30 cellular contexts compared by ENCODE assay signal in genomic region chr4:41982716-41983115, GRCh38. TPM values are rescaled to one million over a fixed set of nuclear protein-coding genes. Genes with fewer than 3 reads are reported as not detected.
"Had no signal": no experiment of that assay in that cellular context is flagged by ENCODE, and none has a peak within 500 bp of the region (broad histone marks: within the 10 kb centered on the region; RNA-seq: fewer than 3 reads in every experiment).

No MANE protein-coding gene starts in this region.

- H3K4me1 ChIP-seq: parathyroid adenoma, psoas muscle, sigmoid colon, suprapubic skin, tibial nerve, upper lobe of left lung, vagina had no signal

- H3K9me3 Mint-ChIP-seq: naive thymus-derived CD8-positive, alpha-beta T cell; natural killer cell treated with Interleukin-12 subunit alpha and Interleukin-12 subunit beta and Interleukin-15 and Interleukin-18, amount 100 ng/mL, for 72 hours; nephron progenitor cell; neural crest cell; stimulated activated effector memory CD8-positive, alpha-beta T cell treated with anti-CD3 and anti-CD28 coated beads, Interleukin-12 subunit alpha, Interleukin-12 subunit beta, amount 100 ng/mL, for 72 hours; stimulated activated naive CD8-positive, alpha-beta T cell treated with anti-CD3 and anti-CD28 coated beads, Interleukin-15, amount 100 ng/mL, for 72 hours had no signal

- DNase-seq: naive thymus-derived CD8-positive, alpha-beta T cell; nephron progenitor cell; occipital lobe; ovary; psoas muscle; right lobe of liver; sigmoid colon; small intestine; stimulated activated CD4-positive, alpha-beta T cell treated with anti-CD3 and anti-CD28 coated beads, Interleukin-15, amount 100 ng/mL, for 24 hours; stimulated activated CD4-positive, alpha-beta T cell treated with anti-CD3 and anti-CD28 coated beads, Interleukin-2, amount 100 ng/mL, for 24 hours; stimulated activated CD4-positive, alpha-beta T cell treated with anti-CD3 and anti-CD28 coated beads, Interleukin-2, amount 100 ng/mL, for 48 hours; stimulated activated CD4-positive, alpha-beta T cell treated with anti-CD3 and anti-CD28 coated beads, Interleukin-4, amount 100 ng/mL, for 24 hours; stimulated activated naive CD4-positive, alpha-beta T cell; stimulated activated naive CD8-positive, alpha-beta T cell treated with anti-CD3 and anti-CD28 coated beads, Interleukin-15, amount 100 ng/mL, for 72 hours; stimulated activated naive CD8-positive, alpha-beta T cell treated with anti-CD3 and anti-CD28 coated beads, Interleukin-15, Interleukin-2, amounts not matched to agents 100 U/mL and 50 U/mL, for 24 hours; substantia nigra; thyroid gland; trophoblast cell had no signal

- H3K79me2 ChIP-seq: parathyroid adenoma had no signal

- H3K9me3 ChIP-seq: ovary, psoas muscle, right lobe of liver, sigmoid colon, suprapubic skin, thoracic aorta, thyroid gland, tibial nerve, upper lobe of left lung, vagina had no signal

- H3K27ac ChIP-seq: ovary, parathyroid adenoma, psoas muscle, right lobe of liver, sigmoid colon, suprapubic skin, thoracic aorta, thyroid gland, tibial nerve, upper lobe of left lung, vagina had no signal

- H3K36me3 Mint-ChIP-seq: natural killer cell treated with Interleukin-12 subunit alpha and Interleukin-12 subunit beta and Interleukin-15 and Interleukin-18, amount 100 ng/mL, for 72 hours; stimulated activated effector memory CD8-positive, alpha-beta T cell treated with anti-CD3 and anti-CD28 coated beads, Interleukin-12 subunit alpha, Interleukin-12 subunit beta, amount 100 ng/mL, for 72 hours had no signal

- H3K27ac Mint-ChIP-seq: naive thymus-derived CD8-positive, alpha-beta T cell; natural killer cell treated with Interleukin-12 subunit alpha and Interleukin-12 subunit beta and Interleukin-15 and Interleukin-18, amount 100 ng/mL, for 72 hours; nephron progenitor cell; progenitor cell of endocrine pancreas; stimulated activated effector memory CD8-positive, alpha-beta T cell treated with anti-CD3 and anti-CD28 coated beads, Interleukin-12 subunit alpha, Interleukin-12 subunit beta, amount 100 ng/mL, for 72 hours; stimulated activated naive CD8-positive, alpha-beta T cell treated with anti-CD3 and anti-CD28 coated beads, Interleukin-15, amount 100 ng/mL, for 72 hours had no signal

- H3K36me3 ChIP-seq: ovary, right lobe of liver, sigmoid colon, suprapubic skin, thoracic aorta, thyroid gland, tibial nerve, upper lobe of left lung, vagina had no signal

- H3K4me3 Mint-ChIP-seq: naive thymus-derived CD8-positive, alpha-beta T cell; natural killer cell treated with Interleukin-12 subunit alpha and Interleukin-12 subunit beta and Interleukin-15 and Interleukin-18, amount 100 ng/mL, for 72 hours; nephron progenitor cell; neural crest cell; stimulated activated effector memory CD8-positive, alpha-beta T cell treated with anti-CD3 and anti-CD28 coated beads, Interleukin-12 subunit alpha, Interleukin-12 subunit beta, amount 100 ng/mL, for 72 hours; stimulated activated naive CD8-positive, alpha-beta T cell treated with anti-CD3 and anti-CD28 coated beads, Interleukin-15, amount 100 ng/mL, for 72 hours had no signal

- H3K27me3 ChIP-seq: ovary, right lobe of liver, sigmoid colon, suprapubic skin, thyroid gland, tibial nerve, upper lobe of left lung, vagina had no signal

- ATAC-seq: naive thymus-derived CD8-positive, alpha-beta T cell; natural killer cell treated with Interleukin-12 subunit alpha and Interleukin-12 subunit beta and Interleukin-15 and Interleukin-18, amount 100 ng/mL, for 72 hours; psoas muscle; right cardiac atrium; right lobe of liver; stimulated activated effector memory CD8-positive, alpha-beta T cell treated with anti-CD3 and anti-CD28 coated beads, Interleukin-12 subunit alpha, Interleukin-12 subunit beta, amount 100 ng/mL, for 72 hours; stimulated activated naive CD8-positive, alpha-beta T cell treated with anti-CD3 and anti-CD28 coated beads, Interleukin-15, amount 100 ng/mL, for 72 hours; stimulated activated naive CD8-positive, alpha-beta T cell treated with anti-CD3 and anti-CD28 coated beads, Interleukin-15, Interleukin-2, amounts not matched to agents 100 U/mL and 50 U/mL, for 24 hours had no signal

- H3K9ac ChIP-seq: parathyroid adenoma had no signal

- H3K27me3 Mint-ChIP-seq: progenitor cell of endocrine pancreas had no signal

- H3K4me1 Mint-ChIP-seq: naive thymus-derived CD8-positive, alpha-beta T cell; nephron progenitor cell; neural crest cell; stimulated activated effector memory CD8-positive, alpha-beta T cell treated with anti-CD3 and anti-CD28 coated beads, Interleukin-12 subunit alpha, Interleukin-12 subunit beta, amount 100 ng/mL, for 72 hours; stimulated activated naive CD8-positive, alpha-beta T cell treated with anti-CD3 and anti-CD28 coated beads, Interleukin-15, amount 100 ng/mL, for 72 hours had no signal

- H2AFZ ChIP-seq: parathyroid adenoma had no signal

- FAIRE-seq: small intestine, urothelium cell line had no signal

- H3K4me3 ChIP-seq: ovary, psoas muscle, right lobe of liver, sigmoid colon, suprapubic skin, thoracic aorta, thyroid gland, tibial nerve, upper lobe of left lung, vagina had no signal

RNA-seq across cellular contexts. Expression of gene DCAF4L1, which starts 1.2 kb away (rescaled TPM):
- total RNA-seq: vagina had no signal
